1 cellular context compared by ENCODE assay signal in the genomic region with DNA sequence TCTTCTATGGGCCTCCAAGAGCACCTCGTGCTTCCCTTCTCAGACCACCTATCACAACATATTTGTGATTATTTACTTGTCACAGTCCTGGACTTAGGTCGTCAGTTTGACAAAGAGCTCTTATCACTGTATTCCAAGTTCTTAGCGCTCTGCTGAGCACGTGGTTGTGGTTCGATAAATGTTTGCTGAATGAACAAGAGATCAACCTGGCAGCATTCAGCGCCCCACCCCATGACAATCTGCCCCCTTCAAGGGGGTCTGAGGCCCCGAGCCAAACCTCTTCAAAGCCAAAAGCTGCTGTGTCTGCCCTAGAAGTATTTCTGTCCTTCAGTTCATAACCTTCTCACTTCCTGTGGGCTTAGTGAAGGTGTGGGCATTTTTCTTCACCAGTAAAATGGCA.
TF ChIP-seq lines count a peak whose summit lies in the region.

No MANE protein-coding gene starts in this region.

TF ChIP-seq in K562, 482 proteins besides CTCF, POLR2A, EP300 and RAD21:
- no peak for TF ChIP-seq FOXA1 (IDR thresholded peaks at IDR 0.05; ENCODE audit: borderline replicate concordance)
- no peak for TF ChIP-seq ZNF24 (IDR thresholded peaks at IDR 0.05)
- TF ChIP-seq, protein P1, sequence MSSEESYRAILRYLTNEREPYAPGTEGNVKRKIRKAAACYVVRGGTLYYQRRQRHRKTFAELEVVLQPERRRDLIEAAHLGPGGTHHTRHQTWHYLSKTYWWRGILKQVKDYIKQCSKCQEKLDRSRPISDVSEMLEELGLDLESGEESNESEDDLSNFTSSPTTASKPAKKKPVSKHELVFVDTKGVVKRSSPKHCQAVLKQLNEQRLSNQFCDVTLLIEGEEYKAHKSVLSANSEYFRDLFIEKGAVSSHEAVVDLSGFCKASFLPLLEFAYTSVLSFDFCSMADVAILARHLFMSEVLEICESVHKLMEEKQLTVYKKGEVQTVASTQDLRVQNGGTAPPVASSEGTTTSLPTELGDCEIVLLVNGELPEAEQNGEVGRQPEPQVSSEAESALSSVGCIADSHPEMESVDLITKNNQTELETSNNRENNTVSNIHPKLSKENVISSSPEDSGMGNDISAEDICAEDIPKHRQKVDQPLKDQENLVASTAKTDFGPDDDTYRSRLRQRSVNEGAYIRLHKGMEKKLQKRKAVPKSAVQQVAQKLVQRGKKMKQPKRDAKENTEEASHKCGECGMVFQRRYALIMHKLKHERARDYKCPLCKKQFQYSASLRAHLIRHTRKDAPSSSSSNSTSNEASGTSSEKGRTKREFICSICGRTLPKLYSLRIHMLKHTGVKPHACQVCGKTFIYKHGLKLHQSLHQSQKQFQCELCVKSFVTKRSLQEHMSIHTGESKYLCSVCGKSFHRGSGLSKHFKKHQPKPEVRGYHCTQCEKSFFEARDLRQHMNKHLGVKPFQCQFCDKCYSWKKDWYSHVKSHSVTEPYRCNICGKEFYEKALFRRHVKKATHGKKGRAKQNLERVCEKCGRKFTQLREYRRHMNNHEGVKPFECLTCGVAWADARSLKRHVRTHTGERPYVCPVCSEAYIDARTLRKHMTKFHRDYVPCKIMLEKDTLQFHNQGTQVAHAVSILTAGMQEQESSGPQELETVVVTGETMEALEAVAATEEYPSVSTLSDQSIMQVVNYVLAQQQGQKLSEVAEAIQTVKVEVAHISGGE (CRISPR knock-in tag; IDR thresholded peaks at IDR 0.05) = no peak
- no peak for TF ChIP-seq MAZ (CRISPR knock-in tag; conservative IDR thresholded peaks at IDR 0.05 in 1 of 2, IDR thresholded peaks at IDR 0.05 in 1 of 2)
- no peak for TF ChIP-seq NFE2 (IDR thresholded peaks at IDR 0.05; ENCODE audit: low read depth)
- no peak for TF ChIP-seq SIX5 (IDR thresholded peaks at IDR 0.05; ENCODE audit: borderline replicate concordance in 1 of 2, insufficient read depth in 1 of 2, low read depth in 1 of 2, low read length in 2 of 2)
- peak; percentile 47; the same call in 1 of the 2 replicates for TF ChIP-seq L3MBTL2 (IDR thresholded peaks at IDR 0.05)
- TF ChIP-seq, protein P2, sequence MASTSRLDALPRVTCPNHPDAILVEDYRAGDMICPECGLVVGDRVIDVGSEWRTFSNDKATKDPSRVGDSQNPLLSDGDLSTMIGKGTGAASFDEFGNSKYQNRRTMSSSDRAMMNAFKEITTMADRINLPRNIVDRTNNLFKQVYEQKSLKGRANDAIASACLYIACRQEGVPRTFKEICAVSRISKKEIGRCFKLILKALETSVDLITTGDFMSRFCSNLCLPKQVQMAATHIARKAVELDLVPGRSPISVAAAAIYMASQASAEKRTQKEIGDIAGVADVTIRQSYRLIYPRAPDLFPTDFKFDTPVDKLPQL (IDR thresholded peaks at IDR 0.05; ENCODE audit: extremely low read depth, insufficient read length) = no peak
- TF ChIP-seq NR4A1 (CRISPR knock-in tag; IDR thresholded peaks at IDR 0.05) = no peak
- no peak for TF ChIP-seq NR4A1 (tag; IDR thresholded peaks at IDR 0.05)
- TF ChIP-seq ZNF224 (CRISPR knock-in tag; IDR thresholded peaks at IDR 0.05) = no peak
- TF ChIP-seq FOXJ2 (tag; IDR thresholded peaks at IDR 0.05) = 0 out of 2 replicates have a peak, but pooled peaks have one; percentile 1
- no peak for TF ChIP-seq ZC3H4 (CRISPR knock-in tag; IDR thresholded peaks at IDR 0.05; ENCODE audit: borderline replicate concordance)
- no peak for TF ChIP-seq RUNX1 (IDR thresholded peaks at IDR 0.05; ENCODE audit: low read depth)
